In the genomic region with DNA sequence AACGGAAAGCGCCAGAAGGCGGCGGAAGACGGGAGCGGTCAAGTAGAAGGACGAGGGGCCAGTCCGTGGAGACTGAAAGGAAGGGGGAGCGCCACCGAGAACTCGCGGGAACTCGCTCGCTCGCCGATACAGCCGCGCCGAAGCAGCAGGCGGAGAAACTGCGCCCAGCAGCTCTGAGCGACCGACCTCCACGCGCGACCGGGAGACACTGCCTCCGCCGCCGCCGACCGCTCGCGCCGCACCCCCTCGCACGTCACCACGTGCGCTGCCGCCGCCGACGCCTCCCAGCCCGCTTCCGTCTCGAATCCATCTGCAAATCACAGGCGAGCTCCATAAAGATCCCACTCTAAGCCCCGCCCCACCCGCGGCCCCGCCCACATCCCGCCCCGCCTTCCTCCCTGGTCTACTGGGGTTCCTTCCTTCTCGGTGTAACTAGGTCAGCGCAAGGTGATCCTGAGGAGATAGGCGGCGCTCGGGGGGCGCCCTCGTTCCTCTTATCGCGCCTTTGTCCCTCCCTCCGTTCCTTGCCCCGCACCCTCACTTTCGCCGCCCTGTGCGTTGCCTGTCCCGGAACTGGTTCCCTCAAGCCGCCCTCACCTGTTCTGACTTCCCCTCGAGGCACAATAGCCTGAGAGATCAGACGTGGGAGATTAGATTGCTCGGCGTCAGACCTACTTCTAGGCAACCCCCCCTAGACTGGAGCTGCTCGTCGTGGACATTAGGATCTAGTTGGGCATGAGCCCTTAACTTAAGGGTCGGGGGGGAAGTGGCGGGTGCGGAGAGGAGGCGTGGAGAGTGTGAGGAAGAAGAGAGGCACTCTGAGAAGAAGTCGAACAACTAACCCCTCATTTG, we compare ENCODE assay signal across 1 cellular context.
TF ChIP-seq lines count a peak whose summit lies in the region.

Gene IVNS1ABP, minus strand, starts transcription at position 210 of the 852 bp plus-strand sequence. CDS start 7,750 bp downstream, outside the sequence.

TF ChIP-seq in HEK293, 187 proteins besides CTCF, POLR2A, EP300 and RAD21 (continued from another document):
- TF ChIP-seq PATZ1 (tag by site-specific recombination; IDR thresholded peaks at IDR 0.05) (peak; percentile 93), ZBTB48 (tag by site-specific recombination; IDR thresholded peaks at IDR 0.05) (peak; percentile 99), ZBTB7A (tag by site-specific recombination; IDR thresholded peaks at IDR 0.05; ENCODE audit: low read depth) (peak; percentile 24; the same call in 1 of the 2 replicates), BCL11B (tag by site-specific recombination; IDR thresholded peaks at IDR 0.05; ENCODE audit: low read depth) (no peak), ZNF121 (tag by site-specific recombination; IDR thresholded peaks at IDR 0.05) (no peak), HOXA7 (CRISPR knock-in tag; IDR thresholded peaks at IDR 0.05; ENCODE audit: borderline replicate concordance) (no peak), ZBTB10 (tag by site-specific recombination; IDR thresholded peaks at IDR 0.05) (peak; percentile 67), ZNF302 (tag by site-specific recombination; IDR thresholded peaks at IDR 0.05; ENCODE audit: low read depth) (no peak), ZNF174 (tag by site-specific recombination; IDR thresholded peaks at IDR 0.05) (no peak), SP7 (tag by site-specific recombination; IDR thresholded peaks at IDR 0.05) (peak; percentile 58; the same call in 1 of the 2 replicates), KLF8 (tag by site-specific recombination; IDR thresholded peaks at IDR 0.05) (no peak; the same call in 1 of the 2 replicates), ZNF777 (tag by site-specific recombination; IDR thresholded peaks at IDR 0.05; ENCODE audit: borderline replicate concordance) (peak; percentile 58; the same call in 1 of the 2 replicates), ZNF391 (tag by site-specific recombination; IDR thresholded peaks at IDR 0.05; ENCODE audit: borderline replicate concordance, low read depth) (peak; percentile 87), ZNF701 (tag by site-specific recombination; IDR thresholded peaks at IDR 0.05) (no peak)
